22 cellular contexts compared by ENCODE assay signal in the genomic region with DNA sequence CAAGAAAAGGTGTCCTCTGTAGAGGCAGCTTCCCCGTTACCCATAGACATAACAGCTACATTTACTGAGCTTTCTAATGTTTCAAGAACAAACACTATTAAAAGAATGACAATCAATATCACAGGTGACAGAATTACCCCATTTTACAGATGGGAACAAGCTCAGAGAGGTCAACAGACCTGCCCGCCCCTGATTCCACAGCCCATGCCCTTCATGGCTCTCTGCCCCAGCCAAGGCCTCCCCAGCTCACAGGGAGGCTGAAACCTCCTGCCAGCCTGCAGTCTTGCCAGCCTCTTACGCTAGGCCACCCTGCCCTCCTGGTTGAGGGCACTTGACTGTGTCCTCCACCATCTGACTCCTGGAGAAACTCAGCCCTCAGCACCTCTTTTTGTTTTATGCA. TPM values are rescaled to one million over a fixed set of nuclear protein-coding genes. Genes with fewer than 3 reads are reported as not detected.
"Had no signal": no experiment of that assay in that cellular context is flagged by ENCODE, and none has a peak within 500 bp of the region (broad histone marks: within the 10 kb centered on the region; RNA-seq: fewer than 3 reads in every experiment).

No MANE protein-coding gene starts in this region.

- H3K4me1 ChIP-seq: heart right ventricle, tibial nerve, uterus had no signal

- H3K27me3 Mint-ChIP-seq: effector memory CD8-positive, alpha-beta T cell; stimulated activated naive B cell treated with anti-CD40 and anti-IgM and Interleukin-4, amounts not matched to agents 10 μg/mL and 1 μg/mL and 100 μg/mL, for 72 hours; stimulated activated naive CD8-positive, alpha-beta T cell treated with anti-CD3 and anti-CD28 coated beads, Interleukin-15, Interleukin-2, amounts not matched to agents 100 ng/mL and 50 ng/mL, for 24 hours had no signal

- H3K27me3 ChIP-seq: esophagus squamous epithelium, heart right ventricle, pancreas, tibial nerve, upper lobe of right lung, uterus had no signal

- H3K9me3 ChIP-seq: esophagus squamous epithelium, heart right ventricle, lower lobe of right lung, mucosa of descending colon, neutrophil, pancreas, thoracic aorta, tibial nerve, upper lobe of right lung, uterus had no signal

- DNase-seq: cortex of kidney, esophagus squamous epithelium had no signal

- H3K4me3 Mint-ChIP-seq: effector memory CD8-positive, alpha-beta T cell; naive B cell; natural killer cell treated with Interleukin-12 subunit alpha and Interleukin-12 subunit beta and Interleukin-15 and Interleukin-18, amount 100 ng/mL, for 72 hours; neural crest cell; stimulated activated naive B cell treated with anti-CD40 and anti-IgM and Interleukin-4, amounts not matched to agents 10 μg/mL and 1 μg/mL and 100 μg/mL, for 72 hours; stimulated activated naive CD8-positive, alpha-beta T cell treated with anti-CD3 and anti-CD28 coated beads, Interleukin-15, Interleukin-2, amounts not matched to agents 100 ng/mL and 50 ng/mL, for 24 hours had no signal

- FAIRE-seq: endometrium, pancreas, small intestine had no signal

- H3K27ac ChIP-seq: esophagus squamous epithelium, heart right ventricle, lower lobe of right lung, neutrophil, pancreas, thoracic aorta, tibial nerve, upper lobe of right lung, uterus had no signal

- H3K36me3 Mint-ChIP-seq: naive B cell; natural killer cell treated with Interleukin-12 subunit alpha and Interleukin-12 subunit beta and Interleukin-15 and Interleukin-18, amount 100 ng/mL, for 72 hours; stimulated activated naive B cell treated with anti-CD40 and anti-IgM and Interleukin-4, amounts not matched to agents 10 μg/mL and 1 μg/mL and 100 μg/mL, for 72 hours had no signal

- H3K4me3 ChIP-seq: esophagus squamous epithelium, heart right ventricle, lower lobe of right lung, mucosa of descending colon, pancreas, thoracic aorta, tibial nerve, upper lobe of right lung, uterus had no signal

- H3K36me3 ChIP-seq: esophagus squamous epithelium, heart right ventricle, lower lobe of right lung, neutrophil, pancreas, thoracic aorta, tibial nerve, upper lobe of right lung, uterus had no signal

- H3K27ac Mint-ChIP-seq: natural killer cell treated with Interleukin-12 subunit alpha and Interleukin-12 subunit beta and Interleukin-15 and Interleukin-18, amount 100 ng/mL, for 72 hours; stimulated activated naive B cell treated with anti-CD40 and anti-IgM and Interleukin-4, amounts not matched to agents 10 μg/mL and 1 μg/mL and 100 μg/mL, for 72 hours; stimulated activated naive CD8-positive, alpha-beta T cell treated with anti-CD3 and anti-CD28 coated beads, Interleukin-15, Interleukin-2, amounts not matched to agents 100 ng/mL and 50 ng/mL, for 24 hours had no signal

- H3K9me3 Mint-ChIP-seq: effector memory CD8-positive, alpha-beta T cell; naive B cell; natural killer cell treated with Interleukin-12 subunit alpha and Interleukin-12 subunit beta and Interleukin-15 and Interleukin-18, amount 100 ng/mL, for 72 hours; neural crest cell; stimulated activated naive B cell treated with anti-CD40 and anti-IgM and Interleukin-4, amounts not matched to agents 10 μg/mL and 1 μg/mL and 100 μg/mL, for 72 hours; stimulated activated naive CD8-positive, alpha-beta T cell treated with anti-CD3 and anti-CD28 coated beads, Interleukin-15, Interleukin-2, amounts not matched to agents 100 ng/mL and 50 ng/mL, for 24 hours had no signal

RNA-seq across cellular contexts. Expression of gene CENPA, which starts 40.9 kb away (rescaled TPM):
- total RNA-seq: left ventricle myocardium superior, thoracic aorta had no signal

RNA-seq across cellular contexts. Expression of gene KCNK3, which starts 52.4 kb away (rescaled TPM):
- total RNA-seq: dermis microvascular lymphatic vessel endothelial cell; natural killer cell treated with Interleukin-12 subunit alpha and Interleukin-12 subunit beta and Interleukin-15 and Interleukin-18, amount 100 ng/mL, for 72 hours; pulmonary artery endothelial cell had no signal
